In genomic region chr3:193841581-193841980, GRCh38 we compare ENCODE assay signal across 28 cellular contexts.
A peak's percentile ranks its signal among the peaks of the same experiment; 100 is the strongest.
DNase-seq lines count a peak whose midpoint lies in the region; ATAC-seq and TF ChIP-seq lines count a peak whose summit lies in the region.
"Had no signal": no experiment of that assay in that cellular context is flagged by ENCODE, and none has a peak within 500 bp of the region (broad histone marks: within the 10 kb centered on the region; RNA-seq: fewer than 3 reads in every experiment).

No MANE protein-coding gene starts in this region.

- TF ChIP-seq POLR2A in prostate gland (IDR thresholded peaks at IDR 0.05), result no peak

- H3K9me3 Mint-ChIP-seq in Caco-2 (ENCODE audit: unreplicated experiment), result peaks cover 2% of the 10 kb centered on the region
- no peaks in the 10 kb centered on the region for H3K9me3 Mint-ChIP-seq in activated CD8-positive, alpha-beta memory T cell treated with anti-CD3 and anti-CD28 coated beads, Interleukin-2, amount 10 ng/mL, durations not matched to agents 7 days and 5 days (ENCODE audit: low read depth)

- CTCF ChIA-PET in Caco-2 (lab: Charles Lee), result interaction anchor here (1.0 kb wide), 1 partner anchor 25 kb away, joined by 4 read pairs; no protein-coding TSS in a partner anchor
- CTCF ChIA-PET in activated CD8-positive, alpha-beta memory T cell treated with anti-CD3 and anti-CD28 coated beads, Interleukin-2, amount 10 ng/mL, durations not matched to agents 7 days and 5 days (lab: Charles Lee), result interaction anchor here (0.5 kb wide), 1 partner anchor 122 kb away, joined by 3 read pairs; no protein-coding TSS in a partner anchor

- intact Hi-C loops in Caco-2 (cut with micrococcal nuclease; ENCODE audit: unreplicated experiment) (loop anchor here (5.0 kb wide), 3 partner anchors 161 to 481 kb away; no protein-coding TSS in a partner anchor), prostate gland (cut with DNase I) (no loop called here)

- H3K36me3 ChIP-seq in Caco-2 (ENCODE audit: control insufficient read depth, insufficient read depth, low read length) (no peaks in the 10 kb centered on the region; the same call in 1 of the 2 replicates), Karpas-422 (ENCODE audit: insufficient read depth, low read length) (no peaks in the 10 kb centered on the region), esophagus (ENCODE audit: control insufficient read depth in 2 of 2, insufficient read depth in 2 of 2, low read length in 1 of 2) (no peaks in the 10 kb centered on the region), prostate gland (no peaks in the 10 kb centered on the region)
- H3K36me3 ChIP-seq: gastrocnemius medialis had no signal

- peak overlapping the region; percentile 48 for H3K4me2 ChIP-seq in Karpas-422 (ENCODE audit: low read depth, low read length, poor library complexity, severe bottlenecking)
- H3K4me2 ChIP-seq: smooth muscle cell had no signal

- H4K20me1 ChIP-seq in Karpas-422 (ENCODE audit: insufficient read depth, low read depth, low read length), result no peaks in the 10 kb centered on the region

- H3K4me3 ChIP-seq in Caco-2 (ENCODE audit: low read depth, low read length) (no peak overlapping the region), Karpas-422 (ENCODE audit: low read length) (no peak overlapping the region), esophagus (ENCODE audit: low read depth in 1 of 2, low read length in 2 of 2) (no peak overlapping the region), prostate gland (no peak overlapping the region)
- H3K4me3 ChIP-seq: gastrocnemius medialis, SK-N-MC, smooth muscle cell had no signal

- H3K9ac ChIP-seq in Karpas-422 (ENCODE audit: low read length), result no peak overlapping the region

- peaks cover 50% of the 10 kb centered on the region for H3K4me1 Mint-ChIP-seq in Caco-2 (ENCODE audit: low read depth, unreplicated experiment)
- H3K4me1 Mint-ChIP-seq in activated CD8-positive, alpha-beta memory T cell treated with anti-CD3 and anti-CD28 coated beads, Interleukin-2, amount 10 ng/mL, durations not matched to agents 7 days and 5 days, result no peaks in the 10 kb centered on the region

- peaks cover 25% of the 10 kb centered on the region for H3K36me3 Mint-ChIP-seq in Caco-2 (ENCODE audit: insufficient read depth, unreplicated experiment)
- no peaks in the 10 kb centered on the region for H3K36me3 Mint-ChIP-seq in activated CD8-positive, alpha-beta memory T cell treated with anti-CD3 and anti-CD28 coated beads, Interleukin-2, amount 10 ng/mL, durations not matched to agents 7 days and 5 days
- H3K36me3 Mint-ChIP-seq: CD14-positive monocyte had no signal

- no peaks in the 10 kb centered on the region for H3K27me3 Mint-ChIP-seq in Caco-2 (ENCODE audit: insufficient read depth, unreplicated experiment)
- peaks cover 56% of the 10 kb centered on the region for H3K27me3 Mint-ChIP-seq in activated CD8-positive, alpha-beta memory T cell treated with anti-CD3 and anti-CD28 coated beads, Interleukin-2, amount 10 ng/mL, durations not matched to agents 7 days and 5 days

- no peaks in the 10 kb centered on the region for H3K27me3 ChIP-seq in Caco-2 (replicated peaks; ENCODE audit: control insufficient read depth, insufficient read depth, low read length)
- no peaks in the 10 kb centered on the region for H3K27me3 ChIP-seq in Karpas-422 (ENCODE audit: low read length)
- H3K27me3 ChIP-seq in esophagus (ENCODE audit: control insufficient read depth in 1 of 2, insufficient read depth in 2 of 2, low read length in 2 of 2), result no peaks in the 10 kb centered on the region
- no peaks in the 10 kb centered on the region for H3K27me3 ChIP-seq in prostate gland (replicated peaks; ENCODE audit: insufficient read depth)
- H3K27me3 ChIP-seq: gastrocnemius medialis had no signal

- H3K4me3 Mint-ChIP-seq in Caco-2 (ENCODE audit: unreplicated experiment), result peak overlapping the region; percentile 73
- no peak overlapping the region for H3K4me3 Mint-ChIP-seq in activated CD8-positive, alpha-beta memory T cell treated with anti-CD3 and anti-CD28 coated beads, Interleukin-2, amount 10 ng/mL, durations not matched to agents 7 days and 5 days

- no peaks in the 10 kb centered on the region for H3K9me2 ChIP-seq in Karpas-422 (replicated peaks; ENCODE audit: insufficient read depth, low read length)

- H3K4me1 ChIP-seq in Caco-2, result peaks cover 79% of the 10 kb centered on the region
- peaks cover 16% of the 10 kb centered on the region for H3K4me1 ChIP-seq in Karpas-422 (ENCODE audit: low read length)
- H3K4me1 ChIP-seq in esophagus (ENCODE audit: control insufficient read depth in 2 of 2, insufficient read depth in 2 of 2, low read length in 1 of 2), result peaks cover 3 to 15% of the 10 kb centered on the region in 2 donors
- no peaks in the 10 kb centered on the region for H3K4me1 ChIP-seq in prostate gland (replicated peaks)
- H3K4me1 ChIP-seq: gastrocnemius medialis had no signal

- no peak for ATAC-seq in activated CD8-positive, alpha-beta memory T cell treated with anti-CD3 and anti-CD28 coated beads, Interleukin-2, amount 10 ng/mL, durations not matched to agents 7 days and 5 days
- ATAC-seq: gastrocnemius medialis had no signal

- no peaks in the 10 kb centered on the region for H3K79me2 ChIP-seq in Karpas-422 (ENCODE audit: low read length)

- DNase-seq in Caco-2 (no peak), Karpas-422 (no peak), prostate gland (ENCODE audit: low spot score) (no peak), 8988T (no peak), DMS53 (lab: John Stamatoyannopoulos, UW) (no peak)
- DNase-seq in stimulated activated CD4-positive, alpha-beta T cell treated with anti-CD3 and anti-CD28 coated beads, Interleukin-4, amount 100 ng/mL, for 24 hours, result no peak
- DNase-seq in activated CD8-positive, alpha-beta memory T cell treated with anti-CD3 and anti-CD28 coated beads, Interleukin-2, amount 10 ng/mL, durations not matched to agents 7 days and 5 days, result no peak
- DNase-seq: activated CD4-positive, alpha-beta T cell treated with anti-CD3 and anti-CD28 coated beads for 48 hours; activated CD8-positive, alpha-beta memory T cell treated with anti-CD3 and anti-CD28 coated beads for 24 hours; activated effector memory CD4-positive, alpha-beta T cell treated with anti-CD3 and anti-CD28 coated beads, Interleukin-2, amount 50 U/mL, for 16 hours; activated T-cell treated with anti-CD3 and anti-CD28 coated beads, Interleukin-2, amount 50 U/mL, for 1 hour; central memory CD4-positive, alpha-beta T cell; dermis blood vessel endothelial cell; EL; gastrocnemius medialis; IMR-90; mammary epithelial cell; NCI-H1092 treated with DMSO at 0.1 percent for 48 hours; NCI-H2029 treated with DMSO at 0.1 percent for 48 hours; NCI-H345; NCI-H748 treated with DMSO at 0.1 percent for 48 hours; occipital lobe; stimulated activated CD4-positive, alpha-beta T cell treated with anti-CD3 and anti-CD28 coated beads, Interleukin-2, amount 100 ng/mL, for 24 hours; T-helper 2 cell had no signal

- H3K9me3 ChIP-seq in Caco-2 (no peaks in the 10 kb centered on the region), Karpas-422 (ENCODE audit: low read length) (no peaks in the 10 kb centered on the region), esophagus (ENCODE audit: control insufficient read depth in 2 of 2, insufficient read depth in 1 of 2, low read depth in 1 of 2, low read length in 1 of 2) (no peaks in the 10 kb centered on the region), prostate gland (no peaks in the 10 kb centered on the region)
- H3K9me3 ChIP-seq: gastrocnemius medialis had no signal

- H3K27ac ChIP-seq in Karpas-422 (ENCODE audit: low read length) (no peak overlapping the region), esophagus (ENCODE audit: low read depth in 2 of 2, low read length in 1 of 2) (peak overlapping the region; percentile 87 to 98), prostate gland (peak overlapping the region; percentile 76 to 77)
- H3K27ac ChIP-seq: gastrocnemius medialis, SK-N-MC had no signal

- no peak overlapping the region for H2AFZ ChIP-seq in Karpas-422 (ENCODE audit: low read length)

- peak overlapping the region; percentile 92 for H3K27ac Mint-ChIP-seq in Caco-2 (ENCODE audit: unreplicated experiment)
- H3K27ac Mint-ChIP-seq in activated CD8-positive, alpha-beta memory T cell treated with anti-CD3 and anti-CD28 coated beads, Interleukin-2, amount 10 ng/mL, durations not matched to agents 7 days and 5 days, result no peak overlapping the region

- 87 to 93% methylated on average over 4 of the region's 4 CpGs for WGBS in esophagus, 2 donors
- WGBS in prostate gland, result 89% methylated on average over 4 of the region's 4 CpGs

- BruUV-seq in Caco-2 (replicated peaks; lab: Mats Ljungman, UMichigan), result no TSS peak

- POLR2A ChIA-PET in Caco-2 (lab: Charles Lee), result interaction anchor here (3.1 kb wide), 1 partner anchor 25 kb away, joined by 17 read pairs; no protein-coding TSS in a partner anchor

- TF ChIP-seq CTCF in Caco-2 (IDR thresholded peaks at IDR 0.05; ENCODE audit: insufficient read depth in 1 of 2, low read depth in 1 of 2, low read length in 1 of 2, severe bottlenecking in 1 of 2, unreplicated experiment in 1 of 2), result no peak
- TF ChIP-seq CTCF in prostate gland (IDR thresholded peaks at IDR 0.05), result no peak
